In genomic region chr16:58332997-58333700, GRCh38 we compare ENCODE assay signal across 32 cellular contexts. TPM values are rescaled to one million over a fixed set of nuclear protein-coding genes. Genes with fewer than 3 reads are reported as not detected.
"Had no signal": no experiment of that assay in that cellular context is flagged by ENCODE, and none has a peak within 500 bp of the region (broad histone marks: within the 10 kb centered on the region; RNA-seq: fewer than 3 reads in every experiment).

No MANE protein-coding gene starts in this region.

- H3K79me2 ChIP-seq: hepatocyte, parathyroid adenoma had no signal

- H3K36me3 ChIP-seq: colonic mucosa, esophagus muscularis mucosa, neutrophil, tibial artery had no signal

- H3K4me2 ChIP-seq: hepatocyte had no signal

- H3K4me1 ChIP-seq: colonic mucosa, parathyroid adenoma had no signal

- ATAC-seq: activated T-cell treated with anti-CD3 and anti-CD28 coated beads, Interleukin-2, amount 50 U/mL, for 72 hours; effector memory CD8-positive, alpha-beta T cell; left colon; natural killer cell; right cardiac atrium; stimulated activated effector memory CD8-positive, alpha-beta T cell treated with anti-CD3 and anti-CD28 coated beads, Interleukin-12 subunit alpha, Interleukin-12 subunit beta, amount 100 ng/mL, for 72 hours; stimulated activated naive CD8-positive, alpha-beta T cell treated with anti-CD3 and anti-CD28 coated beads, Interleukin-15, amount 100 ng/mL, for 72 hours had no signal

- H3K9ac ChIP-seq: parathyroid adenoma had no signal

- H2AFZ ChIP-seq: hepatocyte, parathyroid adenoma had no signal

- FAIRE-seq: bronchial epithelial cell, frontal cortex, keratinocyte had no signal

- H3K27ac ChIP-seq: colonic mucosa, dorsolateral prefrontal cortex, esophagus muscularis mucosa, hepatocyte, neutrophil, parathyroid adenoma, skin epidermis, tibial artery had no signal

- H3K27me3 ChIP-seq: colonic mucosa, dorsolateral prefrontal cortex, hepatocyte had no signal

- DNase-seq: activated B cell treated with CpG ODN at 0.5 μM for 24 hours; activated CD4-positive, alpha-beta memory T cell treated with anti-CD3 and anti-CD28 coated beads for 36 hours; activated CD4-positive, alpha-beta T cell treated with anti-CD3 and anti-CD28 coated beads for 48 hours; activated effector memory CD4-positive, alpha-beta T cell treated with Interleukin-2 at 50 U/mL for 16 hours; activated naive CD4-positive, alpha-beta T cell treated with anti-CD3 and anti-CD28 coated beads for 36 hours; activated T-cell treated with anti-CD3 and anti-CD28 coated beads, Interleukin-2, amount 50 U/mL, for 72 hours; amygdala; colonic mucosa; dorsolateral prefrontal cortex; effector memory CD8-positive, alpha-beta T cell; glutamatergic neuron; left colon; mesenchymal stem cell; natural killer cell; right cardiac atrium; stimulated activated CD4-positive, alpha-beta T cell treated with anti-CD3 and anti-CD28 coated beads, Interleukin-2, amount 100 ng/mL, for 24 hours; stimulated activated naive CD8-positive, alpha-beta T cell treated with anti-CD3 and anti-CD28 coated beads, Interleukin-15, amount 100 ng/mL, for 72 hours; T-helper 1 cell; T-helper 9 cell; tibial artery had no signal

- H3K4me3 ChIP-seq: colonic mucosa, dorsolateral prefrontal cortex, esophagus muscularis mucosa, hepatocyte, skin epidermis, tibial artery had no signal

- H3K9me3 ChIP-seq: colonic mucosa, esophagus muscularis mucosa, neutrophil, tibial artery had no signal

RNA-seq across cellular contexts. Expression of gene PRSS54, which starts 38.3 kb away (rescaled TPM):
- total RNA-seq: activated B cell treated with CpG ODN at 0.5 μM for 24 hours; activated CD4-positive, alpha-beta memory T cell treated with anti-CD3 and anti-CD28 coated beads for 36 hours; activated naive CD4-positive, alpha-beta T cell treated with anti-CD3 and anti-CD28 coated beads for 36 hours; activated T-cell treated with anti-CD3 and anti-CD28 coated beads, Interleukin-2, amount 50 U/mL, for 72 hours; bronchial epithelial cell; colonic mucosa; esophagus muscularis mucosa; hepatocyte; left colon; lower leg skin; natural killer cell; pulmonary artery endothelial cell; right cardiac atrium; ureter had no signal
- polyA plus RNA-seq: hepatocyte, keratinocyte, right cardiac atrium had no signal
